In the genomic region with DNA sequence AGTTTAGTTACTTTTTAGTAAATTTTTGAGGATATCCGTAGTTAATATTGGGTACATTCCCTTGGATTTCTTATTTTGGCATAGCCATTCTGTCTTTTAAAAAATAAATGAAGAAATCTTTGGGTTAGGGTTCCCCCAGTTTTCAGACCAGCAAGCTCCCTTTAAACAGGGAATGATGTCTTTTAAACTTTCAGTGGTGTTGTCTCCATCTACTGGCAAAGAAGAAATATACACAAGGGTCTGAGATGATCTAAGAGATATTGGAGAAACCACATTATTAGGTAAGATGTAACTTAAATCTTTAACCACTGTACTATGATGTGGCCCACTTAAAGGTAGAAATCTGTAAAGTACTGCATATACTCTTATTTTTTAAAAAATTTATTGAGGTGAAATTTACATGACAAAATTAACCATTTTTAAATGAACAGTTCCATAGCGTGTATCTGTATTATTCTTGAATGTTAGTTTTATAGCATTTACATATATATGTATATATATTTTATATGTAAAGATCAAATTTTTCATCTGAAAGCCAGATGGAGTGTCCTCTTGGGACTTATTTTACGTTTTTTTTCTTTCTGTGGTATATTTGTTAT, we compare ENCODE assay signal across 8 cellular contexts. TPM values are rescaled to one million over a fixed set of nuclear protein-coding genes. Genes with fewer than 3 reads are reported as not detected.
DNase-seq lines count a peak whose midpoint lies in the region; ATAC-seq and TF ChIP-seq lines count a peak whose summit lies in the region.

No MANE protein-coding gene starts in this region.

- no peaks in the 10 kb centered on the region for H3K9me2 ChIP-seq in DOHH2 (replicated peaks; ENCODE audit: control insufficient read depth, low read length)

- peaks cover 30% of the 10 kb centered on the region for H3F3A ChIP-seq in DOHH2 (ENCODE audit: control insufficient read depth, insufficient read depth)

- POLR2A ChIA-PET in T-cell (lab: Charles Lee): interaction anchor here (0.5 to 0.7 kb wide), 4 partner anchors 28 to 71 kb away, joined by 3 to 4 read pairs (median 4); no protein-coding TSS in a partner anchor

- H3K9me3 Mint-ChIP-seq in T-cell: no peaks in the 10 kb centered on the region

- no peak overlapping the region for H3K4me2 ChIP-seq in DOHH2 (ENCODE audit: low read length)

- H3K4me1 Mint-ChIP-seq in T-cell: peaks cover 5 to 18% (median 17%) of the 10 kb centered on the region in 3 donors

- no peaks in the 10 kb centered on the region for H3K4me1 ChIP-seq in DOHH2 (ENCODE audit: control insufficient read depth, low read length)

- H3K79me2 ChIP-seq in DOHH2 (ENCODE audit: control insufficient read depth, low read length): peaks cover 18% of the 10 kb centered on the region

- H3K36me3 ChIP-seq in DOHH2 (ENCODE audit: control insufficient read depth, low read length): peaks cover 70% of the 10 kb centered on the region

- peaks cover 15% of the 10 kb centered on the region for H3K36me3 Mint-ChIP-seq in T-cell

- no peaks in the 10 kb centered on the region for H3K9me3 ChIP-seq in DOHH2 (ENCODE audit: control insufficient read depth, insufficient read depth, low read length)

- no peaks in the 10 kb centered on the region for H3K27me3 ChIP-seq in DOHH2 (ENCODE audit: control insufficient read depth, low read length)

- TF ChIP-seq CTCF in DOHH2 (IDR thresholded peaks at IDR 0.05; ENCODE audit: low read depth, low read length, poor library complexity, severe bottlenecking): peak; percentile 57

- H3K27ac ChIP-seq in DOHH2 (ENCODE audit: low read depth, low read length): no peak overlapping the region

- no peak overlapping the region for H3K4me3 ChIP-seq in DOHH2 (ENCODE audit: low read length)

- CTCF ChIA-PET in T-cell (lab: Charles Lee): interaction anchor here (0.5 to 1.5 kb wide), 16 partner anchors 9 to 599 kb away, joined by 3 to 9 read pairs (median 4); a partner anchor contains a TSS

- DNase-seq in HT-29 (ENCODE audit: low spot score) (peak; percentile 59), T-cell (no peak), fibroblast of the conjunctiva (ENCODE audit: low read depth) (peak; percentile 36), pulmonary artery endothelial cell (ENCODE audit: low read depth, low spot score) (peak; percentile 5)

- no peak overlapping the region for H3K4me3 Mint-ChIP-seq in T-cell

- no peaks in the 10 kb centered on the region for H3K27me3 Mint-ChIP-seq in T-cell

- ATAC-seq in T-cell (replicated peaks in 1 of 4) (peak in 3 of 4 experiments; percentile 54 to 75 (median 67)), HG03159 (IDR thresholded peaks at IDR 0.05; ENCODE audit: unreplicated experiment) (no peak), GM19395 (IDR thresholded peaks at IDR 0.05; ENCODE audit: unreplicated experiment) (no peak), GM19467 (IDR thresholded peaks at IDR 0.05; ENCODE audit: unreplicated experiment) (no peak)

- no peaks in the 10 kb centered on the region for H4K20me1 ChIP-seq in DOHH2 (ENCODE audit: control insufficient read depth, insufficient read depth, low read depth, low read length)

- H3K27ac Mint-ChIP-seq in T-cell: peak overlapping the region in 1 of 2 donors; percentile 30

RNA-seq across cellular contexts. Expression of a gene that starts 35.1 kb away (rescaled TPM):
- 25.6 and 29.8 TPM in 2 replicates for total RNA-seq in HT-29 (2014; rRNA removed; shearing (Covaris generic))
- total RNA-seq in T-cell (10 to 100 TPM; 58.2 to 68.3 (median 64.4) TPM), pulmonary artery endothelial cell (49.5 and 74.3 TPM in 2 replicates)

Comparison
In these comparisons a context has a peak if more than half of its experiments do, and no peak if none do; other contexts are left out.
1. DNase-seq: peak in HT-29 (single experiment), fibroblast of the conjunctiva (single experiment) and pulmonary artery endothelial cell (single experiment); none in T-cell (0 of 34).
2. ATAC-seq: peak in T-cell (3 of 4); none in HG03159 (single experiment), GM19395 (single experiment) and GM19467 (single experiment).